1 cellular context compared by ENCODE assay signal in the genomic region with DNA sequence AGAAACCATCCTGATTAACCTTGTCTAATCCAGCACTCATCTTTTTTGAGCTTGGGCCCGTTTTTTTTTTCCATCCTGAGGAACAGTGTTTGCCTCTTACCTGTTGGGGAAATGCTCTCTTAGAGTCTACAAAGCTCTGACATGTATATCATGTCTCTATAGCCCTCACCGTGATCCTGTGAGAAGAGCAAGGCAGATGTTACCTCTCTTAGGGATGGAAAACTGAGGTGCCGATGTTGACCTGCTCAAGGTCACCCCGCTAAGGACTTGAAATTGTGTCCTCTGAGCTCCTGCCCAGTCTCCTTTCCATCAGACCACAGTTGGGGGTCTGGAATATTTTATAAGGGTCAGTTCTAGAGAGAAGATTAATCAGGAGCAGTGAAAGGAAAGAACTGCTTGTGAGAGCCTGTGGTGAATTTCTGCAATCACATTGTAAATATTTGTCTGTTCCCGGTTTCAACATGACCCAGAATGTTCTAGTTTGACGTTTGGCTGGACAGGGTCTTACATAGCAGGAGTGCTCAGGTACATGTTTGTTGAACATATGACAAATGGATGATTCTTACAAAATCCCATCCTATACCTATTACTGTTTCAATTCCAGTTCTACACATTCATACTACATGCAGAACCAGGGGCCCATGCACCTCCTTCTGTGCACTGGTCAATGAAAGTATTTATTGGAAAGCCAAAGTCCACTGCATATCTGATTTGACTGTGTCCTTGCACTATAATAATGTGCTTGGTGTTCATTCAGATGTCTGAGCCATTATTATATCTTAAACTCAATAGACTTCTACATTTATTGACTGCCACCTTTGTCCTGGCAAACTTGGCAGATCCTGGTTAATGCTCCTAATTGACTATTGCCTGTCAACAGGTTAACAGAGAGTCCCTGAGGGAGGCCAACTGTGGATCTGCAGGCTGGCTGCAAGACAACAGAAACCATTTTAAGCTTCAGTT.
TF ChIP-seq lines count a peak whose summit lies in the region.

No MANE protein-coding gene starts in this region.

TF ChIP-seq in HepG2, 621 proteins besides CTCF, POLR2A, EP300 and RAD21 (continued from another document and continues in another):
- TF ChIP-seq PRDM4 (CRISPR knock-in tag; IDR thresholded peaks at IDR 0.05; ENCODE audit: borderline replicate concordance) = no peak
- TF ChIP-seq, protein P1, sequence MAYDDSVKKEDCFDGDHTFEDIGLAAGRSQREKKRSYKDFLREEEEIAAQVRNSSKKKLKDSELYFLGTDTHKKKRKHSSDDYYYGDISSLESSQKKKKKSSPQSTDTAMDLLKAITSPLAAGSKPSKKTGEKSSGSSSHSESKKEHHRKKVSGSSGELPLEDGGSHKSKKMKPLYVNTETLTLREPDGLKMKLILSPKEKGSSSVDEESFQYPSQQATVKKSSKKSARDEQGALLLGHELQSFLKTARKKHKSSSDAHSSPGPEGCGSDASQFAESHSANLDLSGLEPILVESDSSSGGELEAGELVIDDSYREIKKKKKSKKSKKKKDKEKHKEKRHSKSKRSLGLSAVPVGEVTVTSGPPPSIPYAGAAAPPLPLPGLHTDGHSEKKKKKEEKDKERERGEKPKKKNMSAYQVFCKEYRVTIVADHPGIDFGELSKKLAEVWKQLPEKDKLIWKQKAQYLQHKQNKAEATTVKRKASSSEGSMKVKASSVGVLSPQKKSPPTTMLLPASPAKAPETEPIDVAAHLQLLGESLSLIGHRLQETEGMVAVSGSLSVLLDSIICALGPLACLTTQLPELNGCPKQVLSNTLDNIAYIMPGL (CRISPR knock-in tag; IDR thresholded peaks at IDR 0.05; ENCODE audit: borderline replicate concordance in 1 of 2, low read depth in 1 of 2) = no peak
- TF ChIP-seq ZBTB1 (CRISPR knock-in tag; IDR thresholded peaks at IDR 0.05; ENCODE audit: borderline replicate concordance) = no peak
- TF ChIP-seq ZNF224 (CRISPR knock-in tag; IDR thresholded peaks at IDR 0.05) = no peak
- no peak for TF ChIP-seq SIN3B (IDR thresholded peaks at IDR 0.05; ENCODE audit: low read length)
- TF ChIP-seq ZBTB21 (CRISPR knock-in tag; IDR thresholded peaks at IDR 0.05) = peak; percentile 58; the same call in 1 of the 2 replicates
- TF ChIP-seq RELA (CRISPR knock-in tag; IDR thresholded peaks at IDR 0.05) = no peak
- TF ChIP-seq, protein P2, sequence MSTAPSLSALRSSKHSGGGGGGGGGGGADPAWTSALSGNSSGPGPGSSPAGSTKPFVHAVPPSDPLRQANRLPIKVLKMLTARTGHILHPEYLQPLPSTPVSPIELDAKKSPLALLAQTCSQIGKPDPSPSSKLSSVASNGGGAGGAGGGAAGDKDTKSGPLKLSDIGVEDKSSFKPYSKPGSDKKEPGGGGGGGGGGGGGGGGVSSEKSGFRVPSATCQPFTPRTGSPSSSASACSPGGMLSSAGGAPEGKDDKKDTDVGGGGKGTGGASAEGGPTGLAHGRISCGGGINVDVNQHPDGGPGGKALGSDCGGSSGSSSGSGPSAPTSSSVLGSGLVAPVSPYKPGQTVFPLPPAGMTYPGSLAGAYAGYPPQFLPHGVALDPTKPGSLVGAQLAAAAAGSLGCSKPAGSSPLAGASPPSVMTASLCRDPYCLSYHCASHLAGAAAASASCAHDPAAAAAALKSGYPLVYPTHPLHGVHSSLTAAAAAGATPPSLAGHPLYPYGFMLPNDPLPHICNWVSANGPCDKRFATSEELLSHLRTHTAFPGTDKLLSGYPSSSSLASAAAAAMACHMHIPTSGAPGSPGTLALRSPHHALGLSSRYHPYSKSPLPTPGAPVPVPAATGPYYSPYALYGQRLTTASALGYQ (CRISPR knock-in tag; IDR thresholded peaks at IDR 0.05) = no peak
- no peak for TF ChIP-seq ZNF639 (CRISPR knock-in tag; conservative IDR thresholded peaks at IDR 0.05)
- TF ChIP-seq BRCA1 (CRISPR knock-in tag; IDR thresholded peaks at IDR 0.05) = no peak
- TF ChIP-seq, protein P3, sequence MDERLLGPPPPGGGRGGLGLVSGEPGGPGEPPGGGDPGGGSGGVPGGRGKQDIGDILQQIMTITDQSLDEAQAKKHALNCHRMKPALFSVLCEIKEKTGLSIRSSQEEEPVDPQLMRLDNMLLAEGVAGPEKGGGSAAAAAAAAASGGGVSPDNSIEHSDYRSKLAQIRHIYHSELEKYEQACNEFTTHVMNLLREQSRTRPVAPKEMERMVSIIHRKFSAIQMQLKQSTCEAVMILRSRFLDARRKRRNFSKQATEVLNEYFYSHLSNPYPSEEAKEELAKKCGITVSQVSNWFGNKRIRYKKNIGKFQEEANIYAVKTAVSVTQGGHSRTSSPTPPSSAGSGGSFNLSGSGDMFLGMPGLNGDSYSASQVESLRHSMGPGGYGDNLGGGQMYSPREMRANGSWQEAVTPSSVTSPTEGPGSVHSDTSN (CRISPR knock-in tag; IDR thresholded peaks at IDR 0.05) = no peak
- TF ChIP-seq CCDC6 (CRISPR knock-in tag; IDR thresholded peaks at IDR 0.05) = no peak; the same call in 1 of the 2 replicates
- TF ChIP-seq CEBPG (CRISPR knock-in tag; IDR thresholded peaks at IDR 0.05) = peak; percentile 51; the same call in 1 of the 2 replicates
- TF ChIP-seq NR1H2 (CRISPR knock-in tag; IDR thresholded peaks at IDR 0.05; ENCODE audit: borderline replicate concordance, low read depth) = no peak
- no peak for TF ChIP-seq CREBL2 (CRISPR knock-in tag; IDR thresholded peaks at IDR 0.05; ENCODE audit: borderline replicate concordance)
- no peak for TF ChIP-seq NFKBIZ (CRISPR knock-in tag; IDR thresholded peaks at IDR 0.05)
- TF ChIP-seq ZSCAN29 (CRISPR knock-in tag; conservative IDR thresholded peaks at IDR 0.05) = no peak
- 0 out of 2 replicates have a peak, but pooled peaks have one; percentile 20 for TF ChIP-seq NR2F6 (IDR thresholded peaks at IDR 0.05)
- no peak for TF ChIP-seq NR2F6 (CRISPR knock-in tag; IDR thresholded peaks at IDR 0.05)
- TF ChIP-seq POLR2G (IDR thresholded peaks at IDR 0.05; ENCODE audit: low read depth, low read length) = no peak
- TF ChIP-seq E2F2 (CRISPR knock-in tag; IDR thresholded peaks at IDR 0.05; ENCODE audit: borderline replicate concordance) = no peak
- TF ChIP-seq ZNF883 (CRISPR knock-in tag; IDR thresholded peaks at IDR 0.05; ENCODE audit: not compliant biosample characterization) = no peak
- TF ChIP-seq, protein P4, sequence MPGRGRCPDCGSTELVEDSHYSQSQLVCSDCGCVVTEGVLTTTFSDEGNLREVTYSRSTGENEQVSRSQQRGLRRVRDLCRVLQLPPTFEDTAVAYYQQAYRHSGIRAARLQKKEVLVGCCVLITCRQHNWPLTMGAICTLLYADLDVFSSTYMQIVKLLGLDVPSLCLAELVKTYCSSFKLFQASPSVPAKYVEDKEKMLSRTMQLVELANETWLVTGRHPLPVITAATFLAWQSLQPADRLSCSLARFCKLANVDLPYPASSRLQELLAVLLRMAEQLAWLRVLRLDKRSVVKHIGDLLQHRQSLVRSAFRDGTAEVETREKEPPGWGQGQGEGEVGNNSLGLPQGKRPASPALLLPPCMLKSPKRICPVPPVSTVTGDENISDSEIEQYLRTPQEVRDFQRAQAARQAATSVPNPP (CRISPR knock-in tag; IDR thresholded peaks at IDR 0.05) = no peak
- TF ChIP-seq SNAI1 (CRISPR knock-in tag; IDR thresholded peaks at IDR 0.05; ENCODE audit: borderline replicate concordance) = no peak
- TF ChIP-seq, protein P5, sequence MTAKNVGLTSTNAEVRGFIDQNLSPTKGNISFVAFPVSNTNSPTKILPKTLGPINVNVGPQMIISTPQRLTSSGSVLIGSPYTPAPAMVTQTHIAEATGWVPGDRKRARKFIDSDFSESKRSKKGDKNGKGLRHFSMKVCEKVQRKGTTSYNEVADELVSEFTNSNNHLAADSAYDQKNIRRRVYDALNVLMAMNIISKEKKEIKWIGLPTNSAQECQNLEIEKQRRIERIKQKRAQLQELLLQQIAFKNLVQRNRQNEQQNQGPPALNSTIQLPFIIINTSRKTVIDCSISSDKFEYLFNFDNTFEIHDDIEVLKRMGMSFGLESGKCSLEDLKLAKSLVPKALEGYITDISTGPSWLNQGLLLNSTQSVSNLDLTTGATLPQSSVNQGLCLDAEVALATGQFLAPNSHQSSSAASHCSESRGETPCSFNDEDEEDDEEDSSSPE (CRISPR knock-in tag; IDR thresholded peaks at IDR 0.05) = 0 out of 2 replicates have a peak, but pooled peaks have one; percentile 36
- TF ChIP-seq, protein P6, sequence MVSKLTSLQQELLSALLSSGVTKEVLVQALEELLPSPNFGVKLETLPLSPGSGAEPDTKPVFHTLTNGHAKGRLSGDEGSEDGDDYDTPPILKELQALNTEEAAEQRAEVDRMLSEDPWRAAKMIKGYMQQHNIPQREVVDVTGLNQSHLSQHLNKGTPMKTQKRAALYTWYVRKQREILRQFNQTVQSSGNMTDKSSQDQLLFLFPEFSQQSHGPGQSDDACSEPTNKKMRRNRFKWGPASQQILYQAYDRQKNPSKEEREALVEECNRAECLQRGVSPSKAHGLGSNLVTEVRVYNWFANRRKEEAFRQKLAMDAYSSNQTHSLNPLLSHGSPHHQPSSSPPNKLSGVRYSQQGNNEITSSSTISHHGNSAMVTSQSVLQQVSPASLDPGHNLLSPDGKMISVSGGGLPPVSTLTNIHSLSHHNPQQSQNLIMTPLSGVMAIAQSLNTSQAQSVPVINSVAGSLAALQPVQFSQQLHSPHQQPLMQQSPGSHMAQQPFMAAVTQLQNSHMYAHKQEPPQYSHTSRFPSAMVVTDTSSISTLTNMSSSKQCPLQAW (CRISPR knock-in tag; IDR thresholded peaks at IDR 0.05) = no peak
- no peak for TF ChIP-seq SMYD3 (CRISPR knock-in tag; IDR thresholded peaks at IDR 0.05)
- no peak for TF ChIP-seq PHF5A (CRISPR knock-in tag; IDR thresholded peaks at IDR 0.05; ENCODE audit: low read depth, unreplicated experiment)
- no peak for TF ChIP-seq ZNF775 (CRISPR knock-in tag; IDR thresholded peaks at IDR 0.05; ENCODE audit: borderline replicate concordance)
- TF ChIP-seq ZNF614 (CRISPR knock-in tag; IDR thresholded peaks at IDR 0.05; ENCODE audit: borderline replicate concordance) = no peak
- TF ChIP-seq HNF4G (IDR thresholded peaks at IDR 0.05; ENCODE audit: borderline replicate concordance, low read depth, low read length) = peak; percentile 34
- no peak for TF ChIP-seq HNF4G (CRISPR knock-in tag; IDR thresholded peaks at IDR 0.05; ENCODE audit: borderline replicate concordance, low read depth)
- 0 out of 2 replicates have a peak, but pooled peaks have one; percentile 58 for TF ChIP-seq ZNF670 (CRISPR knock-in tag; IDR thresholded peaks at IDR 0.05; ENCODE audit: borderline replicate concordance)
- no peak for TF ChIP-seq AHR (CRISPR knock-in tag; IDR thresholded peaks at IDR 0.05)
- TF ChIP-seq, protein P7, sequence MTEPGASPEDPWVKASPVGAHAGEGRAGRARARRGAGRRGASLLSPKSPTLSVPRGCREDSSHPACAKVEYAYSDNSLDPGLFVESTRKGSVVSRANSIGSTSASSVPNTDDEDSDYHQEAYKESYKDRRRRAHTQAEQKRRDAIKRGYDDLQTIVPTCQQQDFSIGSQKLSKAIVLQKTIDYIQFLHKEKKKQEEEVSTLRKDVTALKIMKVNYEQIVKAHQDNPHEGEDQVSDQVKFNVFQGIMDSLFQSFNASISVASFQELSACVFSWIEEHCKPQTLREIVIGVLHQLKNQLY (CRISPR knock-in tag; IDR thresholded peaks at IDR 0.05) = no peak
- TF ChIP-seq NR2F1 (CRISPR knock-in tag; IDR thresholded peaks at IDR 0.05) = no peak
- TF ChIP-seq ELF3 (CRISPR knock-in tag; IDR thresholded peaks at IDR 0.05) = no peak
- no peak for TF ChIP-seq ZFP37 (CRISPR knock-in tag; IDR thresholded peaks at IDR 0.05; ENCODE audit: borderline replicate concordance)
- TF ChIP-seq, protein P8, sequence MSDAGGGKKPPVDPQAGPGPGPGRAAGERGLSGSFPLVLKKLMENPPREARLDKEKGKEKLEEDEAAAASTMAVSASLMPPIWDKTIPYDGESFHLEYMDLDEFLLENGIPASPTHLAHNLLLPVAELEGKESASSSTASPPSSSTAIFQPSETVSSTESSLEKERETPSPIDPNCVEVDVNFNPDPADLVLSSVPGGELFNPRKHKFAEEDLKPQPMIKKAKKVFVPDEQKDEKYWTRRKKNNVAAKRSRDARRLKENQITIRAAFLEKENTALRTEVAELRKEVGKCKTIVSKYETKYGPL (CRISPR knock-in tag; IDR thresholded peaks at IDR 0.05) = no peak
- no peak for TF ChIP-seq ZNF414 (CRISPR knock-in tag; IDR thresholded peaks at IDR 0.05)
- TF ChIP-seq HOXA3 (CRISPR knock-in tag; IDR thresholded peaks at IDR 0.05) = 0 out of 2 replicates have a peak, but pooled peaks have one; percentile 24
